Comparison of ENCODE assay signal across 8 cellular contexts in genomic region chrX:3345281-3346081, GRCh38. TPM values are rescaled to one million over a fixed set of nuclear protein-coding genes. Genes with fewer than 3 reads are reported as not detected.
DNase-seq lines count a peak whose midpoint lies in the region; ATAC-seq and TF ChIP-seq lines count a peak whose summit lies in the region.

No MANE protein-coding gene starts in this region.

- H3K4me3 ChIP-seq in SK-N-SH (ENCODE audit: low read depth in 2 of 2, low read length in 1 of 2), result peak overlapping the region; percentile 35 to 56; a peak in 3 of 4 replicates
- H3K4me3 ChIP-seq in prostate gland, result peak overlapping the region; percentile 25 to 26

- DNase-seq in Calu3, result peak; percentile 50
- DNase-seq in SK-N-SH, result peak; percentile 16
- peak; percentile 67 for DNase-seq in left ventricle myocardium superior
- DNase-seq in prostate gland (ENCODE audit: low spot score), result peak; percentile 54
- no peak for DNase-seq in posterior vena cava (ENCODE audit: low spot score)
- DNase-seq in activated T-cell treated with anti-CD3 and anti-CD28 coated beads, Interleukin-2, amount 50 U/mL, for 48 hours, result no peak

- no peaks in the 10 kb centered on the region for H4K20me1 ChIP-seq in SK-N-SH (ENCODE audit: insufficient read depth)

- H3K79me2 ChIP-seq in SK-N-SH (ENCODE audit: insufficient read depth), result peaks cover 6% of the 10 kb centered on the region; the same call in 1 of the 2 replicates

- H3K4me3 Mint-ChIP-seq in Calu3 (ENCODE audit: low read depth, unreplicated experiment), result peak overlapping the region; percentile 63

- BruUV-seq in Calu3 (replicated peaks; lab: Mats Ljungman, UMichigan), result no TSS peak

- POLR2A ChIA-PET in SK-N-SH (lab: Yijun Ruan, JAX), result no interaction called here

- H3K4me1 Mint-ChIP-seq in Calu3 (ENCODE audit: low read depth, unreplicated experiment), result no peaks in the 10 kb centered on the region

- TF ChIP-seq RAD21 in SK-N-SH (IDR thresholded peaks at IDR 0.05; ENCODE audit: low read length), result no peak

- H3K27ac ChIP-seq in SK-N-SH (ENCODE audit: low read depth in 2 of 2, low read length in 1 of 2) (peak overlapping the region in 1 of 2 experiments; percentile 65; a peak in 2 of 4 replicates), prostate gland (peak overlapping the region; percentile 38 to 66)

- intact Hi-C loops in Calu3 (cut with micrococcal nuclease; ENCODE audit: unreplicated experiment), result no loop called here
- intact Hi-C loops in left ventricle myocardium superior (cut with micrococcal nuclease), result no loop called here
- intact Hi-C loops in prostate gland (cut with DNase I), result no loop called here
- intact Hi-C loops in posterior vena cava (cut with DNase I), result no loop called here

- H3K36me3 ChIP-seq in SK-N-SH (replicated peaks in 1 of 2; ENCODE audit: control insufficient read depth in 1 of 2, insufficient read depth in 2 of 2, low read length in 1 of 2), result no peaks in the 10 kb centered on the region
- H3K36me3 ChIP-seq in prostate gland, result no peaks in the 10 kb centered on the region

- H3K9me2 ChIP-seq in SK-N-SH, result no peaks in the 10 kb centered on the region

- peak overlapping the region; percentile 70 for H3K4me2 ChIP-seq in SK-N-SH

- TF ChIP-seq POLR2A in prostate gland (IDR thresholded peaks at IDR 0.05), result no peak

- H2AFZ ChIP-seq in SK-N-SH (ENCODE audit: low read depth), result no peak overlapping the region

- H3K9ac ChIP-seq in SK-N-SH, result peak overlapping the region; percentile 66

- peaks cover 7% of the 10 kb centered on the region for H3K36me3 Mint-ChIP-seq in Calu3 (ENCODE audit: insufficient read depth, unreplicated experiment)

- H3K9me3 ChIP-seq in SK-N-SH (no peaks in the 10 kb centered on the region), prostate gland (no peaks in the 10 kb centered on the region)

- TF ChIP-seq CTCF in Calu3 (IDR thresholded peaks at IDR 0.05; ENCODE audit: unreplicated experiment), result no peak
- no peak for TF ChIP-seq CTCF in SK-N-SH (IDR thresholded peaks at IDR 0.05)
- TF ChIP-seq CTCF in prostate gland (IDR thresholded peaks at IDR 0.05), result no peak

- no peaks in the 10 kb centered on the region for H3K27me3 ChIP-seq in SK-N-SH (ENCODE audit: insufficient read depth)
- no peaks in the 10 kb centered on the region for H3K27me3 ChIP-seq in prostate gland (replicated peaks; ENCODE audit: insufficient read depth)

- 5% methylated on average over 21 of the region's 62 CpGs for WGBS in SK-N-SH (ENCODE audit: low lambda C conversion rate)
- WGBS in prostate gland, result 0% methylated on average over 5 of the region's 62 CpGs

- H3K4me1 ChIP-seq in SK-N-SH (ENCODE audit: control insufficient read depth in 1 of 2, insufficient read depth in 2 of 2, low read depth in 1 of 2, low read length in 1 of 2) (no peaks in the 10 kb centered on the region), prostate gland (replicated peaks) (no peaks in the 10 kb centered on the region)

- H3K27me3 Mint-ChIP-seq in Calu3 (ENCODE audit: unreplicated experiment), result peaks cover 81% of the 10 kb centered on the region

- ATAC-seq in left ventricle myocardium superior (peak; percentile 92), GM21737 (IDR thresholded peaks at IDR 0.05; ENCODE audit: unreplicated experiment) (no peak), HG02885 (IDR thresholded peaks at IDR 0.05; ENCODE audit: poor library complexity, unreplicated experiment) (no peak)

- peaks cover 6% of the 10 kb centered on the region for H3K9me3 Mint-ChIP-seq in Calu3 (ENCODE audit: low read depth, unreplicated experiment)

- no peak overlapping the region for H3K27ac Mint-ChIP-seq in Calu3 (ENCODE audit: unreplicated experiment)

- no peak for TF ChIP-seq EP300 in SK-N-SH (IDR thresholded peaks at IDR 0.05; ENCODE audit: borderline replicate concordance in 1 of 2, low read depth in 1 of 2, low read length in 1 of 2)

- no peaks in the 10 kb centered on the region for H3F3A ChIP-seq in SK-N-SH (replicated peaks; ENCODE audit: insufficient read depth)

- CTCF ChIA-PET in Calu3 (lab: Charles Lee), result interaction anchor here (1.3 kb wide), 1 partner anchor 203 kb away, joined by 7 read pairs; no protein-coding TSS in a partner anchor
- CTCF ChIA-PET in SK-N-SH (lab: Yijun Ruan, JAX), result no interaction called here

TF ChIP-seq in SK-N-SH, 30 proteins besides CTCF, POLR2A, EP300 and RAD21:
- TF ChIP-seq POLR2AphosphoS5 (IDR thresholded peaks at IDR 0.05; ENCODE audit: low read depth, low read length) (0 out of 2 replicates have a peak, but pooled peaks have one; percentile 28), ELF1 (IDR thresholded peaks at IDR 0.05) (no peak), GATA2 (CRISPR knock-in tag; IDR thresholded peaks at IDR 0.05) (no peak), GABPA (IDR thresholded peaks at IDR 0.05; ENCODE audit: low read depth) (no peak), EZH2phosphoT487 (IDR thresholded peaks at IDR 0.05; ENCODE audit: borderline replicate concordance, low read depth) (no peak), FOXJ3 (CRISPR knock-in tag; IDR thresholded peaks at IDR 0.05) (no peak), TCF12 (IDR thresholded peaks at IDR 0.05) (no peak), MXI1 (IDR thresholded peaks at IDR 0.05; ENCODE audit: low read depth, low read length) (no peak)

RNA-seq across cellular contexts. Expression of gene MXRA5, which starts 1.0 kb away (rescaled TPM):
- total RNA-seq in Calu3 (2022), result 1.9 and 2.6 TPM in 2 replicates
- polyA plus RNA-seq in SK-N-SH (2012; rRNA removed), result 5.3 and 7.9 TPM in 2 replicates
- 6.8 and 9.1 TPM in 2 replicates for polyA plus RNA-seq in SK-N-SH (2012; cell fraction: cytosol; rRNA removed)
- polyA plus RNA-seq in SK-N-SH (2012; cell fraction: nucleus; rRNA removed), result 5.5 and 9.2 TPM in 2 replicates
- total RNA-seq in left ventricle myocardium superior, result 1.7 TPM
- 10 to 100 TPM in 1 of 2 donors, 1 to 10 TPM in 1; 7.4 to 13.1 TPM for total RNA-seq in prostate gland
- 1 to 10 TPM; 2.5 to 6.3 TPM for total RNA-seq in posterior vena cava

Comparison
In these comparisons a context has a peak if more than half of its experiments do, and no peak if none do; other contexts are left out.
1. DNase-seq: peak in Calu3 (single experiment), SK-N-SH (single experiment), left ventricle myocardium superior (single experiment) and prostate gland (single experiment); none in posterior vena cava (single experiment) and activated T-cell treated with anti-CD3 and anti-CD28 coated beads, Interleukin-2, amount 50 U/mL, for 48 hours (0 of 2).